Comparison of ENCODE assay signal across 25 cellular contexts in genomic region chr9:75175395-75175794, GRCh38.
"Had no signal": no experiment of that assay in that cellular context is flagged by ENCODE, and none has a peak within 500 bp of the region (broad histone marks: within the 10 kb centered on the region; RNA-seq: fewer than 3 reads in every experiment).

No MANE protein-coding gene starts in this region.

- H3K9ac ChIP-seq: SK-N-SH had no signal

- H3K27ac Mint-ChIP-seq: activated CD8-positive, alpha-beta T cell treated with anti-CD3 and anti-CD28 coated beads, Interleukin-2, amount 10 ng/mL, durations not matched to agents 7 days and 5 days; activated naive CD8-positive, alpha-beta T cell treated with anti-CD3 and anti-CD28 coated beads, Interleukin-2, amount 10 ng/mL, durations not matched to agents 7 days and 5 days had no signal

- H3K4me3 Mint-ChIP-seq: activated CD8-positive, alpha-beta T cell treated with anti-CD3 and anti-CD28 coated beads, Interleukin-2, amount 10 ng/mL, durations not matched to agents 7 days and 5 days; activated naive CD8-positive, alpha-beta T cell treated with anti-CD3 and anti-CD28 coated beads, Interleukin-2, amount 10 ng/mL, durations not matched to agents 7 days and 5 days had no signal

- H3K27me3 Mint-ChIP-seq: activated naive CD8-positive, alpha-beta T cell treated with anti-CD3 and anti-CD28 coated beads, Interleukin-2, amount 10 ng/mL, durations not matched to agents 7 days and 5 days had no signal

- ATAC-seq: activated CD8-positive, alpha-beta T cell treated with anti-CD3 and anti-CD28 coated beads, Interleukin-2, amount 10 ng/mL, durations not matched to agents 7 days and 5 days had no signal

- H3K4me1 ChIP-seq: adrenal gland, Peyer's patch, SJCRH30 had no signal

- DNase-seq: activated CD4-positive, alpha-beta T cell treated with anti-CD3 and anti-CD28 coated beads for 4 hours; activated CD4-positive, alpha-beta T cell treated with anti-CD3 and anti-CD28 coated beads, Interleukin-2, amount 50 U/mL, for 4 hours; activated CD8-positive, alpha-beta memory T cell treated with anti-CD3 and anti-CD28 coated beads, Interleukin-2, amount 50 U/mL, for 48 hours; activated CD8-positive, alpha-beta T cell treated with anti-CD3 and anti-CD28 coated beads, Interleukin-2, amount 10 ng/mL, durations not matched to agents 7 days and 5 days; activated naive CD4-positive, alpha-beta T cell treated with anti-CD3 and anti-CD28 coated beads, Interleukin-2, amount 50 U/mL, for 16 hours; activated naive CD8-positive, alpha-beta T cell treated with anti-CD3 and anti-CD28 coated beads, Interleukin-2, amount 10 ng/mL, durations not matched to agents 7 days and 5 days; activated T-cell treated with anti-CD3 and anti-CD28 coated beads, Interleukin-2, amount 50 U/mL, for 1 hour; adrenal gland; cerebellar nuclear complex; Kasumi-1; NCI-H1092; NCI-H1417; NCI-H1930; NCI-H2171; NCI-H2227 treated with DMSO at 0.1 percent for 48 hours; NCI-H446 treated with DMSO at 0.1 percent for 48 hours; NCI-H524 treated with DMSO at 0.1 percent for 48 hours; NCI-H82; Peyer's patch; Right ventricle myocardium superior; SK-N-SH; T-helper 1 cell; WERI-Rb-1 had no signal

- H3K36me3 ChIP-seq: adrenal gland, SJCRH30, WERI-Rb-1 had no signal

- H3K27ac ChIP-seq: adrenal gland, Peyer's patch, RWPE1, SJCRH30, WERI-Rb-1 had no signal

- H3K4me3 ChIP-seq: adrenal gland, Peyer's patch, SJCRH30 had no signal

- H3K27me3 ChIP-seq: adrenal gland, Peyer's patch, SJCRH30 had no signal

- H3K9me3 ChIP-seq: adrenal gland, Peyer's patch, SJCRH30, SK-N-SH had no signal

- H3K4me2 ChIP-seq: SK-N-SH had no signal
